In genomic region chr21:25964009-25964408, GRCh38 we compare ENCODE assay signal across 2 cellular contexts.
TF ChIP-seq lines count a peak whose summit lies in the region.

No MANE protein-coding gene starts in this region.

TF ChIP-seq in liver, 16 proteins besides CTCF, POLR2A, EP300 and RAD21 (continued from another document):
- no peak for TF ChIP-seq ZBTB33 (IDR thresholded peaks at IDR 0.05)
- TF ChIP-seq REST (IDR thresholded peaks at IDR 0.05): no peak
- TF ChIP-seq YY1 (IDR thresholded peaks at IDR 0.05): peak; percentile 26
- no peak for TF ChIP-seq FOXA1 (IDR thresholded peaks at IDR 0.05)
- no peak for TF ChIP-seq GABPA (IDR thresholded peaks at IDR 0.05 in 1 of 2, conservative IDR thresholded peaks at IDR 0.05 in 1 of 2)
- peak; percentile 93 for TF ChIP-seq NR2F2 (IDR thresholded peaks at IDR 0.05)
- TF ChIP-seq HNF4G (IDR thresholded peaks at IDR 0.05): no peak
- no peak for TF ChIP-seq FOXA2 (IDR thresholded peaks at IDR 0.05)
- TF ChIP-seq MAX (IDR thresholded peaks at IDR 0.05): peak; percentile 66
- no peak for TF ChIP-seq HNF4A (conservative IDR thresholded peaks at IDR 0.05)
- no peak for TF ChIP-seq JUND (IDR thresholded peaks at IDR 0.05)

TF ChIP-seq in HepG2, 621 proteins besides CTCF, POLR2A, EP300 and RAD21 (continued from another document):
- TF ChIP-seq DMTF1 (CRISPR knock-in tag; IDR thresholded peaks at IDR 0.05): no peak
- no peak for TF ChIP-seq PLSCR1 (CRISPR knock-in tag; IDR thresholded peaks at IDR 0.05; ENCODE audit: borderline replicate concordance)
- TF ChIP-seq ZC3H4 (CRISPR knock-in tag; IDR thresholded peaks at IDR 0.05; ENCODE audit: borderline replicate concordance): no peak
- no peak for TF ChIP-seq ZIK1 (CRISPR knock-in tag; IDR thresholded peaks at IDR 0.05; ENCODE audit: borderline replicate concordance, low read depth)
- no peak for TF ChIP-seq MIXL1 (CRISPR knock-in tag; IDR thresholded peaks at IDR 0.05)
- TF ChIP-seq PAF1 (CRISPR knock-in tag; IDR thresholded peaks at IDR 0.05): no peak
- no peak for TF ChIP-seq GFI1 (CRISPR knock-in tag; IDR thresholded peaks at IDR 0.05; ENCODE audit: borderline replicate concordance)
- TF ChIP-seq ZEB1 (IDR thresholded peaks at IDR 0.05; ENCODE audit: insufficient replicate concordance, low read depth): no peak
TF ChIP-seq in HepG2: peak in this region for 0.
